Comparison of ENCODE assay signal across 28 cellular contexts in the genomic region with DNA sequence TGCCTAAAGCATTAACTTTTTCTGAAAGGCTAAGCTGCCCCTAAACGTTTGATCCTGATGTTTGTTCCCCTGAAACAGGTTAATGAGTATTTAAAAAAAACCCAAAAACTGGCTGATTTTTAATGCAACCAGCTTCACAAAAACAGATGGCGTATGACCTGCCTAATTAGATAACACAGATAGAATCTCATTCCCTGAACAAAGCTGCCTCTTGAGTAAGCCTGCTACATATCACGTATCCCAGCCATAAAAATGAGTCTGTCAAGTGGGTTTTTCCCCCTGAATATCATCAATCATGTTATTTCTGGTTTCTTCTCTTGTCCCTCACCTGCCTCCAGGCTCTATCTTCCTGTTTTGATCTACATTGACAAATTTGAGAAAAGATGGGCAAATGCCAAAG.
DNase-seq lines count a peak whose midpoint lies in the region; ATAC-seq and TF ChIP-seq lines count a peak whose summit lies in the region.
"Had no signal": no experiment of that assay in that cellular context is flagged by ENCODE, and none has a peak within 500 bp of the region (broad histone marks: within the 10 kb centered on the region; RNA-seq: fewer than 3 reads in every experiment).

No MANE protein-coding gene starts in this region.

- intact Hi-C loops in aorta (cut with DNase I) = no loop called here
- intact Hi-C loops in lower leg skin (cut with DNase I; ENCODE audit: low total_unique reads) = no loop called here

- DNase-seq in DMS 273 (lab: John Stamatoyannopoulos, UW; ENCODE audit: unreplicated experiment) (peak; percentile 72), NCI-H1694 (lab: John Stamatoyannopoulos, UW) (peak; percentile 29), NCI-H510A treated with DMSO at 0.1 percent for 48 hours (lab: John Stamatoyannopoulos, UW) (peak; percentile 3), SHP77 treated with DMSO at 0.1 percent for 48 hours (lab: John Stamatoyannopoulos, UW) (peak; percentile 49), aorta (no peak), lower leg skin (ENCODE audit: low spot score in 2 of 2) (no peak)
- DNase-seq in stimulated activated CD4-positive, alpha-beta T cell treated with anti-CD3 and anti-CD28 coated beads, Interleukin-12 subunit alpha, Interleukin-12 subunit beta, amount 100 ng/mL, for 4 hours = no peak
- DNase-seq in activated effector memory CD4-positive, alpha-beta T cell treated with anti-CD3 and anti-CD28 coated beads, Interleukin-2, amount 50 U/mL, for 16 hours = no peak
- DNase-seq: ACHN; activated CD4-positive, alpha-beta T cell treated with anti-CD3 and anti-CD28 coated beads for 4 hours; activated gamma-delta T cell treated with Interleukin-2 at 50 U/mL for 16 hours; activated T-cell treated with anti-CD3 and anti-CD28 coated beads, Interleukin-2, amount 50 U/mL, for 1 hour; central memory CD4-positive, alpha-beta T cell; dermis blood vessel endothelial cell; DND-41; esophagus squamous epithelium; foreskin melanocyte; HCEC 1CT; mammary epithelial cell; NCI-H526; pancreas; stimulated activated CD4-positive, alpha-beta T cell treated with anti-CD3 and anti-CD28 coated beads, Interleukin-2, amount 100 ng/mL, for 24 hours; T-helper 9 cell; trophoblast cell had no signal

- H3K27me3 ChIP-seq in aorta (ENCODE audit: control insufficient read depth in 1 of 2, insufficient read depth in 2 of 2, low read length in 1 of 2) = no peaks in the 10 kb centered on the region
- H3K27me3 ChIP-seq: BLaER1, esophagus squamous epithelium, right atrium auricular region had no signal

- 71 to 86% methylated on average over 3 of the region's 3 CpGs for WGBS in aorta, 2 donors
- 51 to 60% methylated on average over 3 of the region's 3 CpGs for WGBS in lower leg skin, 2 donors

- H3K4me1 ChIP-seq in aorta (ENCODE audit: control insufficient read depth in 1 of 2, insufficient read depth in 2 of 2, low read length in 2 of 2) = no peaks in the 10 kb centered on the region
- H3K4me1 ChIP-seq: BLaER1, esophagus squamous epithelium, pancreas, right atrium auricular region had no signal

- H3K36me3 ChIP-seq in aorta (ENCODE audit: control insufficient read depth in 1 of 2, insufficient read depth in 2 of 2, low read length in 1 of 2) = no peaks in the 10 kb centered on the region
- H3K36me3 ChIP-seq: BLaER1, esophagus squamous epithelium, pancreas, right atrium auricular region had no signal

- no peak for ATAC-seq in aorta (ENCODE audit: low FRiP score)
- ATAC-seq: pancreas had no signal

- no peaks in the 10 kb centered on the region for H3K9me3 ChIP-seq in aorta (ENCODE audit: control insufficient read depth, low read length)
- H3K9me3 ChIP-seq: BLaER1, esophagus squamous epithelium, pancreas, right atrium auricular region had no signal

- no peak for TF ChIP-seq POLR2A in lower leg skin (IDR thresholded peaks at IDR 0.05)

- no peak overlapping the region for H3K27ac ChIP-seq in aorta (ENCODE audit: low read depth in 1 of 2, low read length in 2 of 2)
- H3K27ac ChIP-seq: BLaER1, esophagus squamous epithelium, pancreas, right atrium auricular region, VCaP had no signal

- H3K4me3 ChIP-seq in aorta (ENCODE audit: low read length in 2 of 2) (no peak overlapping the region), lower leg skin (ENCODE audit: low read depth, poor library complexity, severe bottlenecking) (no peak overlapping the region)
- H3K4me3 ChIP-seq: BLaER1, esophagus squamous epithelium, pancreas, right atrium auricular region, smooth muscle cell had no signal

- no peak for TF ChIP-seq CTCF in lower leg skin (IDR thresholded peaks at IDR 0.05)

Comparison
In these comparisons a context has a peak if more than half of its experiments do, and no peak if none do; other contexts are left out.
1. DNase-seq: peak in DMS 273 (single experiment), NCI-H1694 (single experiment), NCI-H510A treated with DMSO at 0.1 percent for 48 hours (single experiment) and SHP77 treated with DMSO at 0.1 percent for 48 hours (single experiment); none in stimulated activated CD4-positive, alpha-beta T cell treated with anti-CD3 and anti-CD28 coated beads, Interleukin-12 subunit alpha, Interleukin-12 subunit beta, amount 100 ng/mL, for 4 hours (single experiment), aorta (0 of 2), activated effector memory CD4-positive, alpha-beta T cell treated with anti-CD3 and anti-CD28 coated beads, Interleukin-2, amount 50 U/mL, for 16 hours (single experiment) and lower leg skin (0 of 2).